10 cellular contexts compared by ENCODE assay signal in the genomic region with DNA sequence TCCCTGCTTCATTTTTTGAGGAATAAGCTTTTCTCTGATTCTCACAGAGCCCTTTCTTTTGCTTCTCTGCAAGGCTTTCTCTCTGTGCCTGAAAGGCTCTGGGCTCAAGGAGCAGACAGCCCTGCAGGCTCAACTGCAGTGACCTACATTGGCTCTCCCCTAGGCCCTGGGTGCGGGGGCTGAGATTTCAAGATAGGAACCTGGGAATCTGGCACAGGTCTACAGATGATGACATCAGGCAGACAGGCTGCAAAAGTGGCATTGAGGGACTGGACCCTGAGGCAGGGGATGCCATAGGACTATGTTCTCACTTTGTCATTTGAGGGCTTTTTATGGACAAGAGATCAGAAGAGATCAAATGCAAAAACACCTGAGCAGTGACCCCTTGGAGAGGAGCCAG. TPM values are rescaled to one million over a fixed set of nuclear protein-coding genes. Genes with fewer than 3 reads are reported as not detected.
DNase-seq lines count a peak whose midpoint lies in the region; ATAC-seq, FAIRE-seq and TF ChIP-seq lines count a peak whose summit lies in the region.
"Had no signal": no experiment of that assay in that cellular context is flagged by ENCODE, and none has a peak within 500 bp of the region (broad histone marks: within the 10 kb centered on the region; RNA-seq: fewer than 3 reads in every experiment).

No MANE protein-coding gene starts in this region.

- H3K4me1 ChIP-seq in HEK293 (ENCODE audit: control insufficient read depth, insufficient read depth, low read length): peaks cover 33% of the 10 kb centered on the region
- H3K4me1 ChIP-seq in adipocyte (ENCODE audit: control insufficient read depth, insufficient read depth, low read length): peaks cover 76% of the 10 kb centered on the region
- peaks cover 9 to 29% of the 10 kb centered on the region in 2 donors for H3K4me1 ChIP-seq in small intestine (ENCODE audit: control insufficient read depth in 2 of 2, insufficient read depth in 1 of 2, low read depth in 1 of 2, low read length in 1 of 2)

- CTCF ChIA-PET in HEK293 (lab: Yijun Ruan, JAX): interaction anchor here (0.6 to 7.8 kb wide), 26 partner anchors 8 to 196 kb away, joined by 3 to 182 read pairs (median 8); a partner anchor contains a TSS

- DNase-seq in adipocyte (ENCODE audit: low read depth): no peak
- peak; percentile 22 to 33 for DNase-seq in left colon
- DNase-seq in small intestine: no peak
- DNase-seq in NCI-H69 (lab: John Stamatoyannopoulos, UW): no peak
- DNase-seq in EL: no peak
- DNase-seq: KG1; NK-92 treated with Interleukin-12 subunit alpha and Interleukin-12 subunit beta, amount 100 ng/mL, for 24 hours had no signal

- H3K27ac ChIP-seq in HEK293 (ENCODE audit: extremely low read depth, low read depth, low read length) (no peak overlapping the region), small intestine (ENCODE audit: low read depth in 1 of 2, low read length in 1 of 2) (peak overlapping the region; percentile 88)

- ATAC-seq in left colon (no peak), HG02588 (IDR thresholded peaks at IDR 0.05; ENCODE audit: unreplicated experiment) (no peak), HG03159 (IDR thresholded peaks at IDR 0.05; ENCODE audit: unreplicated experiment) (no peak)

- intact Hi-C loops in left colon (cut with DNase I, micrococcal nuclease): no loop called here

- no peak for TF ChIP-seq CTCF in HEK293 (tag by site-specific recombination; IDR thresholded peaks at IDR 0.05)

- 29 to 45% (median 42%) methylated on average over 1 of the region's 1 CpG for WGBS in small intestine, 3 donors

- no peaks in the 10 kb centered on the region for H3K9me3 ChIP-seq in HEK293 (ENCODE audit: control insufficient read depth, insufficient read depth, low read depth, low read length)
- no peaks in the 10 kb centered on the region for H3K9me3 ChIP-seq in adipocyte (ENCODE audit: control insufficient read depth, low read length)
- H3K9me3 ChIP-seq in small intestine (ENCODE audit: control insufficient read depth, low read depth): no peaks in the 10 kb centered on the region

- no peak overlapping the region for H3K4me3 ChIP-seq in HEK293 (ENCODE audit: low read depth, low read length)
- H3K4me3 ChIP-seq in adipocyte (ENCODE audit: low read length): peak overlapping the region; percentile 10
- no peak overlapping the region for H3K4me3 ChIP-seq in small intestine (ENCODE audit: low read depth in 1 of 2, low read length in 2 of 2)

- no peak for FAIRE-seq in small intestine (lab: Jason Lieb, UNC)

- POLR2A ChIA-PET in HEK293 (lab: Yijun Ruan, JAX): interaction anchor here (0.5 to 8.2 kb wide), 9 partner anchors 11 to 98 kb away, joined by 3 to 117 read pairs (median 6); a partner anchor contains a TSS

- H3K36me3 ChIP-seq in HEK293 (ENCODE audit: control insufficient read depth in 2 of 2, insufficient read depth in 1 of 2, low read length in 2 of 2) (no peaks in the 10 kb centered on the region), adipocyte (ENCODE audit: control insufficient read depth, insufficient read depth, low read length, severe bottlenecking) (no peaks in the 10 kb centered on the region), small intestine (ENCODE audit: control insufficient read depth in 2 of 2, insufficient read depth in 2 of 2, low read length in 2 of 2) (no peaks in the 10 kb centered on the region)

- H3K27me3 ChIP-seq in adipocyte (replicated peaks; ENCODE audit: control insufficient read depth, insufficient read depth, low read length) (no peaks in the 10 kb centered on the region), small intestine (ENCODE audit: control insufficient read depth in 2 of 2, insufficient read depth in 2 of 2, low read length in 2 of 2) (no peaks in the 10 kb centered on the region)

- H3K9ac ChIP-seq in adipocyte (ENCODE audit: low read length): peak overlapping the region; percentile 84

TF ChIP-seq in HEK293, 187 proteins besides CTCF, POLR2A, EP300 and RAD21:
- no peak for TF ChIP-seq ZNF311 (tag by site-specific recombination; IDR thresholded peaks at IDR 0.05; ENCODE audit: borderline replicate concordance)
- TF ChIP-seq PRDM1 (tag by site-specific recombination; IDR thresholded peaks at IDR 0.05): peak; percentile 26; the same call in 1 of the 2 replicates
- no peak for TF ChIP-seq ZNF10 (tag by site-specific recombination; IDR thresholded peaks at IDR 0.05)
- 0 out of 2 replicates have a peak, but pooled peaks have one; percentile 14 for TF ChIP-seq ZFHX2 (tag by site-specific recombination; conservative IDR thresholded peaks at IDR 0.05)

RNA-seq across cellular contexts. Expression of a gene that starts 10.1 kb away (rescaled TPM):
- 10 to 100 TPM; 16.9 to 19.8 TPM for total RNA-seq in left colon
- 10 to 100 TPM in 2 of 3 donors, 1 to 10 TPM in 1; 8.5 to 25.1 (median 15.7) TPM for polyA plus RNA-seq in small intestine

RNA-seq across cellular contexts. Expression of a gene that starts 11.3 kb away (rescaled TPM):
- total RNA-seq in left colon: 10 to 100 TPM; 77.4 to 82.0 TPM
- polyA plus RNA-seq in small intestine: 10 to 100 TPM; 53.1 to 81.6 (median 57.0) TPM

RNA-seq across cellular contexts. Expression of a gene that starts 29.9 kb away (rescaled TPM):
- total RNA-seq in left colon: 10 to 100 TPM; 56.2 to 58.9 TPM
- 10 to 100 TPM; 24.2 to 36.9 (median 28.6) TPM for polyA plus RNA-seq in small intestine

RNA-seq across cellular contexts. Expression of a gene that starts 47.7 kb away (rescaled TPM):
- 10 to 100 TPM; 48.4 to 56.3 TPM for total RNA-seq in left colon
- 10 to 100 TPM; 22.4 to 50.7 (median 36.0) TPM for polyA plus RNA-seq in small intestine

RNA-seq across cellular contexts. Expression of a gene that starts 56.2 kb away (rescaled TPM):
- total RNA-seq in left colon: 100 to 1,000 TPM in 1 of 2 donors, 10 to 100 TPM in 1; 63.4 to 108 TPM
- polyA plus RNA-seq in small intestine: 10 to 100 TPM; 43.0 to 64.6 (median 49.6) TPM

Comparison
In these comparisons a context has a peak if more than half of its experiments do, and no peak if none do; other contexts are left out.
1. DNase-seq: peak in left colon (2 of 2); none in adipocyte (single experiment), small intestine (single experiment), NCI-H69 (single experiment) and EL (single experiment).